ENCODE assay signal across 13 cellular contexts in genomic region chr2:159637988-159638501, GRCh38. TPM values are rescaled to one million over a fixed set of nuclear protein-coding genes. Genes with fewer than 3 reads are reported as not detected.
DNase-seq lines count a peak whose midpoint lies in the region; ATAC-seq and TF ChIP-seq lines count a peak whose summit lies in the region.
"Had no signal": no experiment of that assay in that cellular context is flagged by ENCODE, and none has a peak within 500 bp of the region (broad histone marks: within the 10 kb centered on the region; RNA-seq: fewer than 3 reads in every experiment).

No MANE protein-coding gene starts in this region.

- no peaks in the 10 kb centered on the region for H3K9me3 ChIP-seq in right cardiac atrium (ENCODE audit: control insufficient read depth, low read length)
- H3K9me3 ChIP-seq: thyroid gland had no signal

- WGBS in right cardiac atrium: 84% methylated on average over 4 of the region's 4 CpGs

- H3K27me3 ChIP-seq in right cardiac atrium (ENCODE audit: control insufficient read depth, insufficient read depth): no peaks in the 10 kb centered on the region
- H3K27me3 ChIP-seq: thyroid gland had no signal

- H3K4me3 ChIP-seq in epithelial cell of proximal tubule (ENCODE audit: low read depth, low read length) (no peak overlapping the region), retinal pigment epithelial cell (ENCODE audit: low read length) (no peak overlapping the region), right cardiac atrium (ENCODE audit: low read length) (no peak overlapping the region)

- DNase-seq in GM04504 (ENCODE audit: low read depth) (peak; percentile 58), RPMI7951 (ENCODE audit: low read depth) (peak; percentile 84), epithelial cell of proximal tubule (ENCODE audit: low read depth) (peak; percentile 83), retinal pigment epithelial cell (ENCODE audit: low read depth) (peak; percentile 31), right cardiac atrium (no peak), NCI-H1436 (lab: John Stamatoyannopoulos, UW) (no peak)
- no peak for DNase-seq in stimulated activated CD4-positive, alpha-beta T cell treated with anti-CD3 and anti-CD28 coated beads, Interleukin-4, amount 100 ng/mL, for 4 hours
- DNase-seq: activated CD4-positive, alpha-beta T cell treated with anti-CD3 and anti-CD28 coated beads for 36 hours; central memory CD4-positive, alpha-beta T cell; natural killer cell; NCI-H2081 treated with DMSO at 0.1 percent for 48 hours had no signal

- no peak for TF ChIP-seq CTCF in epithelial cell of proximal tubule (conservative IDR thresholded peaks at IDR 0.05; ENCODE audit: low read depth, low read length)
- TF ChIP-seq CTCF in retinal pigment epithelial cell (conservative IDR thresholded peaks at IDR 0.05; ENCODE audit: low read depth, low read length): no peak

- H3K4me1 ChIP-seq in right cardiac atrium (ENCODE audit: control insufficient read depth, insufficient read depth, low read length): no peaks in the 10 kb centered on the region

- ATAC-seq in HG02840 (IDR thresholded peaks at IDR 0.05; ENCODE audit: low FRiP score, unreplicated experiment) (no peak), right cardiac atrium (no peak)
- ATAC-seq: activated CD4-positive, alpha-beta T cell treated with anti-CD3 and anti-CD28 coated beads for 36 hours; natural killer cell had no signal

- no peak overlapping the region for H3K27ac ChIP-seq in right cardiac atrium (ENCODE audit: low read length)
- H3K27ac ChIP-seq: thyroid gland had no signal

- intact Hi-C loops in right cardiac atrium (cut with DNase I): no loop called here

RNA-seq across cellular contexts. Expression of gene BAZ2B, which starts 21.7 kb away (rescaled TPM):
- 24.1 and 25.1 TPM in 2 replicates for total RNA-seq in RPMI7951 (2014; rRNA removed; shearing (Covaris generic))
- total RNA-seq in epithelial cell of proximal tubule (13.0 and 34.1 TPM in 2 replicates), right cardiac atrium (10 to 100 TPM; 34.8 to 43.2 (median 41.8) TPM)
- 16.1 TPM for polyA plus RNA-seq in right cardiac atrium

Comparison
In these comparisons a context has a peak if more than half of its experiments do, and no peak if none do; other contexts are left out.
1. DNase-seq: peak in GM04504 (single experiment), RPMI7951 (single experiment), epithelial cell of proximal tubule (single experiment) and retinal pigment epithelial cell (single experiment); none in stimulated activated CD4-positive, alpha-beta T cell treated with anti-CD3 and anti-CD28 coated beads, Interleukin-4, amount 100 ng/mL, for 4 hours (0 of 2), right cardiac atrium (0 of 3) and NCI-H1436 (single experiment).